Comparison of ENCODE assay signal across 14 cellular contexts in genomic region chr6:110284877-110285276, GRCh38.
"Had no signal": no experiment of that assay in that cellular context is flagged by ENCODE, and none has a peak within 500 bp of the region (broad histone marks: within the 10 kb centered on the region; RNA-seq: fewer than 3 reads in every experiment).

No MANE protein-coding gene starts in this region.

- H3K27ac Mint-ChIP-seq: activated naive CD8-positive, alpha-beta T cell treated with anti-CD3 and anti-CD28 coated beads, Interleukin-2, amount 10 ng/mL, durations not matched to agents 7 days and 5 days; stimulated activated naive CD8-positive, alpha-beta T cell treated with anti-CD3 and anti-CD28 coated beads, Interleukin-15, amount 100 ng/mL, for 72 hours had no signal

- DNase-seq: activated CD4-positive, alpha-beta T cell treated with anti-CD3 and anti-CD28 coated beads, Interleukin-2, amount 50 U/mL, for 1 hour; activated CD8-positive, alpha-beta memory T cell treated with anti-CD3 and anti-CD28 coated beads for 24 hours; activated naive CD8-positive, alpha-beta T cell treated with anti-CD3 and anti-CD28 coated beads, Interleukin-2, amount 10 ng/mL, durations not matched to agents 7 days and 5 days; aorta; foreskin melanocyte; lower lobe of right lung; stimulated activated CD4-positive, alpha-beta T cell treated with anti-CD3 and anti-CD28 coated beads, Interleukin-1b, Interleukin-23, amount 100 ng/mL, for 48 hours; stimulated activated naive CD8-positive, alpha-beta T cell treated with anti-CD3 and anti-CD28 coated beads, Interleukin-15, amount 100 ng/mL, for 72 hours; T-cell; T1000; uterus had no signal

- H3K36me3 ChIP-seq: esophagus muscularis mucosa, lower lobe of right lung, uterus had no signal

- H3K27me3 ChIP-seq: esophagus muscularis mucosa, uterus had no signal

- H3K27me3 Mint-ChIP-seq: activated naive CD8-positive, alpha-beta T cell treated with anti-CD3 and anti-CD28 coated beads, Interleukin-2, amount 10 ng/mL, durations not matched to agents 7 days and 5 days; stimulated activated naive CD8-positive, alpha-beta T cell treated with anti-CD3 and anti-CD28 coated beads, Interleukin-15, amount 100 ng/mL, for 72 hours had no signal

- H3K4me3 Mint-ChIP-seq: activated naive CD8-positive, alpha-beta T cell treated with anti-CD3 and anti-CD28 coated beads, Interleukin-2, amount 10 ng/mL, durations not matched to agents 7 days and 5 days; stimulated activated naive CD8-positive, alpha-beta T cell treated with anti-CD3 and anti-CD28 coated beads, Interleukin-15, amount 100 ng/mL, for 72 hours; T-cell had no signal

- H3K4me3 ChIP-seq: esophagus muscularis mucosa, lower lobe of right lung, uterus had no signal

- ATAC-seq: activated CD4-positive, CD25-positive, alpha-beta regulatory T cell treated with anti-CD3 and anti-CD28 coated beads, Interleukin-2, amount 50 U/mL, for 24 hours; lower lobe of right lung; stimulated activated naive CD8-positive, alpha-beta T cell treated with anti-CD3 and anti-CD28 coated beads, Interleukin-15, amount 100 ng/mL, for 72 hours; T-cell had no signal

- H3K9me3 ChIP-seq: esophagus muscularis mucosa, lower lobe of right lung, uterus had no signal

- H3K27ac ChIP-seq: esophagus muscularis mucosa, lower lobe of right lung, parathyroid adenoma, uterus had no signal

- H3K4me1 Mint-ChIP-seq: stimulated activated naive CD8-positive, alpha-beta T cell treated with anti-CD3 and anti-CD28 coated beads, Interleukin-15, amount 100 ng/mL, for 72 hours; T-cell had no signal

- H3K36me3 Mint-ChIP-seq: activated naive CD8-positive, alpha-beta T cell treated with anti-CD3 and anti-CD28 coated beads, Interleukin-2, amount 10 ng/mL, durations not matched to agents 7 days and 5 days; T-cell had no signal

- H3K9ac ChIP-seq: parathyroid adenoma had no signal
